ENCODE assay signal across 7 cellular contexts in the genomic region with DNA sequence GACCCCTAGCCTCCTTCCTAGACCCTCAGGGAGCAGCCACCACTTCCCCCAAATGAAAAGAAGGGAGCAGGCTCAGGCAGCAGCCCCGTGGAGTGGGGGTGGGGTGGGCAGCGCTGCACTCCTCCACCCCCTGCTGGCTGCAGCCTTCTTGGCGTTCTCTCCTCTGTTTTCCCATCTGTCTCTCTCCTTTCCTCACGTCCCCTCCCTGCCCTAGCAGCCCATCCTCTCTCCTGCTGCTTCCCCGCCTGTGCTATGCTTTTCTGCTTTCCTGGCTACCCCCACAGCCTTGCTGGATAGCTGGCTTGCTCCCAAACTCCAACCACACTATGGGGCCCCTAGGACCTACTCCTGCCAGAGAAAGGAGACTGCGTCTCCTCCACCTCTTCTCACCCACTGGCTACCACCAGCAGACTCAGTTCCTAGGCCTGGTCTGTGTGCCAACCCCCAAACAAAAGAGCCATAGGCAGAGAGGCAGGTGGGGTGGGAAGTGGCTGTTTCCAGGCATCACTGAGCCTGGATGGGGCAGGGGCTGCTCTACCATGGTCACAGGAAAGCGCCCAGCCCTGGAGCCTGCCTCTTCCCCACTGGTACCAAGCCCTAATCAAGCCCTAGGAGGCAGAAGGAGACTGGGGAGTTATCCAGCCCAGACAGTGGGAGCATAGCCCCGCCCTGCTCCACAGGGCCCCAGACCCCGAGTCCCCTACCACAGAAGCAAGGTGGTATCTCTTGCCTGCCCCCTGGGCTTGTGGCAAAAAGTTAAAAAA. TPM values are rescaled to one million over a fixed set of nuclear protein-coding genes. Genes with fewer than 3 reads are reported as not detected.
A peak's percentile ranks its signal among the peaks of the same experiment; 100 is the strongest.
DNase-seq lines count a peak whose midpoint lies in the region; ATAC-seq and TF ChIP-seq lines count a peak whose summit lies in the region.
"Had no signal": no experiment of that assay in that cellular context is flagged by ENCODE, and none has a peak within 500 bp of the region (broad histone marks: within the 10 kb centered on the region; RNA-seq: fewer than 3 reads in every experiment).

No MANE protein-coding gene starts in this region.

- no peak overlapping the region for H3K27ac ChIP-seq in osteoblast (ENCODE audit: low read depth, low read length)

- TF ChIP-seq CTCF in HFFc6 (IDR thresholded peaks at IDR 0.05) (peak; percentile 71), osteoblast (IDR thresholded peaks at IDR 0.05; ENCODE audit: extremely low read depth, low read depth, low read length) (peak; percentile 69)

- H3K4me3 ChIP-seq in osteoblast (ENCODE audit: insufficient read depth, low read length), result peak overlapping the region; percentile 16

- H3K9me3 ChIP-seq in osteoblast (ENCODE audit: low read depth, low read length), result no peaks in the 10 kb centered on the region

- peaks cover 12% of the 10 kb centered on the region for H3K4me1 ChIP-seq in osteoblast (ENCODE audit: insufficient read depth, low read length)

- no peaks in the 10 kb centered on the region for H3K9me3 Mint-ChIP-seq in HFFc6

- H3K36me3 ChIP-seq in osteoblast (ENCODE audit: insufficient read depth, low read length), result no peaks in the 10 kb centered on the region

- H3K27me3 Mint-ChIP-seq in HFFc6 (ENCODE audit: insufficient read depth), result peaks cover 26% of the 10 kb centered on the region

- H2AFZ ChIP-seq in osteoblast (ENCODE audit: low read length), result peak overlapping the region; percentile 62

- no peak for ATAC-seq in GM19035 (IDR thresholded peaks at IDR 0.05; ENCODE audit: unreplicated experiment)
- no peak for ATAC-seq in HG02870 (IDR thresholded peaks at IDR 0.05; ENCODE audit: unreplicated experiment)
- ATAC-seq in GM19452 (IDR thresholded peaks at IDR 0.05; ENCODE audit: unreplicated experiment), result no peak

- H3K4me1 Mint-ChIP-seq in HFFc6 (ENCODE audit: low read depth), result peaks cover 8% of the 10 kb centered on the region; the same call in 1 of the 2 replicates

- H3K36me3 Mint-ChIP-seq in HFFc6 (ENCODE audit: low read depth), result no peaks in the 10 kb centered on the region

- peak overlapping the region; percentile 43 for H3K4me2 ChIP-seq in osteoblast (ENCODE audit: insufficient read depth, low read length)

- DNase-seq in HFFc6 (no peak), UCSD-AML1 (lab: John Stamatoyannopoulos, UW; ENCODE audit: unreplicated experiment) (peak; percentile 38), osteoblast (ENCODE audit: insufficient read length, low spot score, missing footprints) (peak; percentile 98)

- no peak overlapping the region for H3K4me3 Mint-ChIP-seq in HFFc6

- no peaks in the 10 kb centered on the region for H3K79me2 ChIP-seq in osteoblast (ENCODE audit: insufficient read depth, low read length)

- no peak overlapping the region for H3K27ac Mint-ChIP-seq in HFFc6

- peaks cover 9% of the 10 kb centered on the region for H3K27me3 ChIP-seq in osteoblast (ENCODE audit: insufficient read depth, low read length)

- no peaks in the 10 kb centered on the region for H4K20me1 ChIP-seq in osteoblast (ENCODE audit: insufficient read depth, low read length)

RNA-seq across cellular contexts. Expression of a gene that starts 3.4 kb away (rescaled TPM):
- total RNA-seq in HFFc6 (2021; fragmentation: NEBNext Ultra II Directional; extraction: Animal tissue kit (Norgen Biotek cat#: 25700)), result under 1 TPM; 0.03 to 0.26 (median 0.21) TPM
- 0.29 and 0.36 TPM in 2 replicates for total RNA-seq in osteoblast

RNA-seq across cellular contexts. Expression of a gene that starts 3.8 kb away (rescaled TPM):
- total RNA-seq in HFFc6 (2021; fragmentation: NEBNext Ultra II Directional; extraction: Animal tissue kit (Norgen Biotek cat#: 25700)), result not detected
- total RNA-seq in osteoblast, result not detected in 2 replicates
- total RNA-seq: right cardiac atrium had no signal

RNA-seq across cellular contexts. Expression of a gene that starts 13.9 kb away (rescaled TPM):
- total RNA-seq in HFFc6 (2021; fragmentation: NEBNext Ultra II Directional; extraction: Animal tissue kit (Norgen Biotek cat#: 25700)), result 10 to 100 TPM; 54.3 to 92.3 (median 57.9) TPM
- 18.3 and 23.9 TPM in 2 replicates for total RNA-seq in osteoblast

RNA-seq across cellular contexts. Expression of a gene that starts 27.9 kb away (rescaled TPM):
- total RNA-seq in HFFc6 (2021; fragmentation: NEBNext Ultra II Directional; extraction: Animal tissue kit (Norgen Biotek cat#: 25700)), result 10 to 100 TPM; 26.2 to 49.7 (median 47.5) TPM
- 19.9 and 28.6 TPM in 2 replicates for total RNA-seq in osteoblast

RNA-seq across cellular contexts. Expression of a gene that starts 31.1 kb away (rescaled TPM):
- 10 to 100 TPM; 19.6 to 32.8 (median 23.4) TPM for total RNA-seq in HFFc6 (2021; fragmentation: NEBNext Ultra II Directional; extraction: Animal tissue kit (Norgen Biotek cat#: 25700))
- 16.8 and 17.7 TPM in 2 replicates for total RNA-seq in osteoblast
